8 cellular contexts compared by ENCODE assay signal in the genomic region with DNA sequence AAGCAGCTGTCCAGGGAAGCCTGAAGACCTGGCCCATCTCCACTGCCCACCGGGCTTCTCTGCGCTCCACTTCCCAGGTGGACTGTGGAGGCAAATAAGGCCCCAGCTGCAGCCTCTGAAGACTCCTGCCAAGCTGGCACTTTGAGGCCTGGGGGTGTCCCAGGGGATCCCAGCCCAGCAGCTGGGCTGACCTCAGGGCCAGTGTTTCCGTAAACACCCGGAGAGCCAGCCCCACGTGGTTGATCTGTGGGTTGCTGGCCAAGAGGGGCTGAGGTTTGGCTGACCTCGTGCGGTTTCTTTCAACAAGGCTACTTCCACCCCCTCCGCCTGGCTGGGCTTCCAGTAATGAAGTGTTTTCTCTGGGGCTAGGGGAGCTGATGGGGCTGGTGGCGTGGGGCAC. TPM values are rescaled to one million over a fixed set of nuclear protein-coding genes. Genes with fewer than 3 reads are reported as not detected.
DNase-seq lines count a peak whose midpoint lies in the region; ATAC-seq and TF ChIP-seq lines count a peak whose summit lies in the region.

No MANE protein-coding gene starts in this region.

- H3K4me1 ChIP-seq in mammary epithelial cell (ENCODE audit: insufficient read depth, low read length) (peaks cover 4% of the 10 kb centered on the region), ascending aorta (peaks cover 13 to 50% of the 10 kb centered on the region in 2 donors), transverse colon (peaks cover 0 to 12% (median 6%) of the 10 kb centered on the region in 4 donors)

- POLR2A ChIA-PET in MCF 10A (lab: Yijun Ruan, JAX) (interaction anchor here (0.6 to 1.6 kb wide), 2 partner anchors 13 to 171 kb away, joined by 3 read pairs; no protein-coding TSS in a partner anchor), T-cell (lab: Charles Lee) (interaction anchor here (0.5 to 0.6 kb wide), 2 partner anchors 11 to 205 kb away, joined by 4 to 5 read pairs; no protein-coding TSS in a partner anchor)

- in situ Hi-C loops in mammary epithelial cell (cut with MboI; ENCODE audit: low sequenced_read_pairs in 2 of 2) (no loop called here), transverse colon (cut with MboI; ENCODE audit: low pct_ligation_motif_present in 1 of 4, low pct_unique_long_range_greater_than_20kb in 1 of 4, low sequenced_read_pairs in 3 of 4) (no loop called here)

- TF ChIP-seq EP300 in transverse colon (IDR thresholded peaks at IDR 0.05; ENCODE audit: low read depth), result no peak

- CTCF ChIA-PET in MCF 10A (lab: Yijun Ruan, JAX), result interaction anchor here (0.6 to 1.4 kb wide), 5 partner anchors 17 to 31 kb away, joined by 3 to 5 read pairs (median 4); no protein-coding TSS in a partner anchor
- CTCF ChIA-PET in mammary epithelial cell (lab: Charles Lee; ENCODE audit: low non-redundant PET), result no interaction called here
- CTCF ChIA-PET in activated naive CD4-positive, alpha-beta T cell treated with anti-CD3 and anti-CD28 coated beads, Interleukin-2, amount 10 ng/mL, durations not matched to agents 7 days and 5 days (lab: Charles Lee), result interaction anchor here (0.8 to 1.3 kb wide), 2 partner anchors 20 to 44 kb away, joined by 3 read pairs; no protein-coding TSS in a partner anchor
- CTCF ChIA-PET in T-cell (lab: Charles Lee), result no interaction called here

- no peaks in the 10 kb centered on the region for H3K79me2 ChIP-seq in mammary epithelial cell (ENCODE audit: insufficient read depth, low read length)

- H3K4me1 Mint-ChIP-seq in MCF 10A (ENCODE audit: insufficient read depth, unreplicated experiment) (peaks cover 19% of the 10 kb centered on the region), T-cell (no peaks in the 10 kb centered on the region), mesothelial cell of epicardium (peaks cover 10% of the 10 kb centered on the region)
- H3K4me1 Mint-ChIP-seq in activated naive CD4-positive, alpha-beta T cell treated with anti-CD3 and anti-CD28 coated beads, Interleukin-2, amount 10 ng/mL, durations not matched to agents 7 days and 5 days, result no peaks in the 10 kb centered on the region

- H3K9ac ChIP-seq in mammary epithelial cell (ENCODE audit: insufficient read depth, low read length), result no peak overlapping the region

- no peak overlapping the region for H2AFZ ChIP-seq in mammary epithelial cell (ENCODE audit: low read depth, low read length)

- no peaks in the 10 kb centered on the region for H3K36me3 Mint-ChIP-seq in MCF 10A (ENCODE audit: insufficient read depth, unreplicated experiment)
- H3K36me3 Mint-ChIP-seq in activated naive CD4-positive, alpha-beta T cell treated with anti-CD3 and anti-CD28 coated beads, Interleukin-2, amount 10 ng/mL, durations not matched to agents 7 days and 5 days, result no peaks in the 10 kb centered on the region
- no peaks in the 10 kb centered on the region for H3K36me3 Mint-ChIP-seq in T-cell
- H3K36me3 Mint-ChIP-seq in mesothelial cell of epicardium, result no peaks in the 10 kb centered on the region

- H4K20me1 ChIP-seq in mammary epithelial cell (ENCODE audit: insufficient read depth, low read length), result no peaks in the 10 kb centered on the region

- no peak for TF ChIP-seq POLR2A in transverse colon (IDR thresholded peaks at IDR 0.05)

- intact Hi-C loops in MCF 10A (cut with micrococcal nuclease) (no loop called here), mammary epithelial cell (cut with micrococcal nuclease) (no loop called here), ascending aorta (cut with DNase I) (no loop called here), transverse colon (cut with DNase I; ENCODE audit: low total_unique reads) (no loop called here)

- H3K27ac Mint-ChIP-seq in MCF 10A (ENCODE audit: low read depth, unreplicated experiment) (no peak overlapping the region), T-cell (no peak overlapping the region), mesothelial cell of epicardium (no peak overlapping the region)
- no peak overlapping the region for H3K27ac Mint-ChIP-seq in activated naive CD4-positive, alpha-beta T cell treated with anti-CD3 and anti-CD28 coated beads, Interleukin-2, amount 10 ng/mL, durations not matched to agents 7 days and 5 days

- DNase-seq in MCF 10A (ENCODE audit: unreplicated experiment) (peak; percentile 34), mammary epithelial cell (no peak), ascending aorta (ENCODE audit: low spot score in 2 of 2) (peak; percentile 68 to 96), kidney tubule cell (ENCODE audit: low spot score) (peak; percentile 40), transverse colon (peak; percentile 64), T-cell (no peak), mesothelial cell of epicardium (ENCODE audit: low spot score in 2 of 2, unreplicated experiment in 2 of 2) (no peak)
- DNase-seq in activated naive CD4-positive, alpha-beta T cell treated with anti-CD3 and anti-CD28 coated beads, Interleukin-2, amount 10 ng/mL, durations not matched to agents 7 days and 5 days, result no peak

- H3K9me3 Mint-ChIP-seq in MCF 10A (ENCODE audit: unreplicated experiment), result no peaks in the 10 kb centered on the region
- no peaks in the 10 kb centered on the region for H3K9me3 Mint-ChIP-seq in activated naive CD4-positive, alpha-beta T cell treated with anti-CD3 and anti-CD28 coated beads, Interleukin-2, amount 10 ng/mL, durations not matched to agents 7 days and 5 days
- no peaks in the 10 kb centered on the region for H3K9me3 Mint-ChIP-seq in T-cell
- H3K9me3 Mint-ChIP-seq in mesothelial cell of epicardium, result no peaks in the 10 kb centered on the region

- H3K9me3 ChIP-seq in mammary epithelial cell (replicated peaks; ENCODE audit: insufficient read depth, low read length), result no peaks in the 10 kb centered on the region
- H3K9me3 ChIP-seq in ascending aorta, result no peaks in the 10 kb centered on the region
- H3K9me3 ChIP-seq in transverse colon, result no peaks in the 10 kb centered on the region

- H3K27me3 ChIP-seq in mammary epithelial cell (ENCODE audit: insufficient read depth, low read length), result no peaks in the 10 kb centered on the region
- no peaks in the 10 kb centered on the region for H3K27me3 ChIP-seq in ascending aorta
- no peaks in the 10 kb centered on the region for H3K27me3 ChIP-seq in transverse colon

- no peak overlapping the region for H3K27ac ChIP-seq in mammary epithelial cell (ENCODE audit: insufficient read depth, low read depth, low read length)
- peak overlapping the region; percentile 87 to 93 for H3K27ac ChIP-seq in ascending aorta
- H3K27ac ChIP-seq in transverse colon, result peak overlapping the region in 3 of 4 donors; percentile 33 to 51 (median 48)

- H3K36me3 ChIP-seq in mammary epithelial cell (ENCODE audit: insufficient read depth, low read length), result no peaks in the 10 kb centered on the region
- no peaks in the 10 kb centered on the region for H3K36me3 ChIP-seq in ascending aorta
- no peaks in the 10 kb centered on the region for H3K36me3 ChIP-seq in transverse colon

- BruUV-seq in MCF 10A (replicated peaks; lab: Mats Ljungman, UMichigan) (no TSS peak), mammary epithelial cell (replicated peaks; lab: Mats Ljungman, UMichigan) (no TSS peak)

- dilution Hi-C loops in mammary epithelial cell (cut with HindIII; ENCODE audit: low sequenced_read_pairs), result no loop called here

- ATAC-seq in T-cell (replicated peaks in 1 of 4), result no peak

- TF ChIP-seq CTCF in MCF 10A (IDR thresholded peaks at IDR 0.05; ENCODE audit: unreplicated experiment) (no peak), mammary epithelial cell (conservative IDR thresholded peaks at IDR 0.05 in 1 of 2, IDR thresholded peaks at IDR 0.05 in 1 of 2; ENCODE audit: extremely low read depth in 1 of 2, insufficient read depth in 1 of 2, low read depth in 1 of 2, low read length in 2 of 2) (no peak), ascending aorta (IDR thresholded peaks at IDR 0.05) (no peak), transverse colon (IDR thresholded peaks at IDR 0.05) (no peak), mesothelial cell of epicardium (IDR thresholded peaks at IDR 0.05; ENCODE audit: unreplicated experiment) (no peak)

- H3K4me3 ChIP-seq in mammary epithelial cell (replicated peaks in 1 of 3; ENCODE audit: insufficient read depth in 1 of 3, low read depth in 2 of 3, low read length in 3 of 3) (no peak overlapping the region), ascending aorta (no peak overlapping the region), transverse colon (no peak overlapping the region)

- H3K4me3 Mint-ChIP-seq in MCF 10A (ENCODE audit: unreplicated experiment) (no peak overlapping the region), T-cell (no peak overlapping the region), mesothelial cell of epicardium (no peak overlapping the region)
- H3K4me3 Mint-ChIP-seq in activated naive CD4-positive, alpha-beta T cell treated with anti-CD3 and anti-CD28 coated beads, Interleukin-2, amount 10 ng/mL, durations not matched to agents 7 days and 5 days, result no peak overlapping the region

- H3K27me3 Mint-ChIP-seq in MCF 10A (ENCODE audit: insufficient read depth, unreplicated experiment) (no peaks in the 10 kb centered on the region), T-cell (peaks cover 0 to 4% of the 10 kb centered on the region in 2 donors), mesothelial cell of epicardium (ENCODE audit: low read depth) (no peaks in the 10 kb centered on the region)
- peaks cover 8% of the 10 kb centered on the region for H3K27me3 Mint-ChIP-seq in activated naive CD4-positive, alpha-beta T cell treated with anti-CD3 and anti-CD28 coated beads, Interleukin-2, amount 10 ng/mL, durations not matched to agents 7 days and 5 days

- WGBS in mammary epithelial cell (ENCODE audit: low coverage, missing lambda C conversion rate), result 29% methylated on average over 5 of the region's 9 CpGs
- 37% methylated on average over 9 of the region's 9 CpGs; no CpG with 5 or more reads in 1 of the 2 donors for WGBS in transverse colon (ENCODE audit: low coverage in 1 of 2), 2 donors

- no peak overlapping the region for H3K4me2 ChIP-seq in mammary epithelial cell (ENCODE audit: insufficient read depth, low read depth, low read length)

RNA-seq across cellular contexts. Expression of gene CCN5, which starts 12.4 kb away (rescaled TPM):
- 0.93 and 1.4 TPM in 2 replicates for total RNA-seq in MCF 10A (2022)
- under 1 TPM in 1 of 2 donors, not detected in 1; 0.67 TPM for total RNA-seq in mammary epithelial cell
- not detected for polyA plus RNA-seq in mammary epithelial cell
- not detected for polyA minus RNA-seq in mammary epithelial cell
- 377 TPM for total RNA-seq in ascending aorta
- total RNA-seq in transverse colon, result 10 to 100 TPM in 3 of 4 donors, 1 to 10 TPM in 1; 9.5 to 20.6 (median 15.9) TPM
- under 1 TPM in 3 of 5 donors, not detected in 2; 0.13 to 0.41 (median 0.29) TPM for total RNA-seq in T-cell
- total RNA-seq in mesothelial cell of epicardium, result not detected in 3 replicates

RNA-seq across cellular contexts. Expression of gene KCNK15, which starts 42.9 kb away (rescaled TPM):
- total RNA-seq in MCF 10A (2022), result 0.93 and 1.4 TPM in 2 replicates
- total RNA-seq in mammary epithelial cell, result 1 to 10 TPM in 1 of 2 donors, under 1 TPM in 1; 0.31 to 1.0 TPM
- polyA plus RNA-seq in mammary epithelial cell, result 0.40 TPM
- polyA minus RNA-seq in mammary epithelial cell, result not detected
- 62.6 TPM for total RNA-seq in ascending aorta
- 1 to 10 TPM in 1 of 4 donors, under 1 TPM in 1, not detected in 2; 0.27 to 1.3 TPM for total RNA-seq in transverse colon
- total RNA-seq in T-cell, result under 1 TPM in 1 of 5 donors, not detected in 4; 0.13 TPM
- 0.16 to 0.27 TPM (median 0.20 TPM) in 3 replicates for total RNA-seq in mesothelial cell of epicardium

RNA-seq across cellular contexts. Expression of gene ADA, which starts 51.3 kb away (rescaled TPM):
- 5.1 and 6.0 TPM in 2 replicates for total RNA-seq in MCF 10A (2022)
- total RNA-seq in mammary epithelial cell, result 10 to 100 TPM in 1 of 2 donors, 1 to 10 TPM in 1; 4.2 to 10.5 TPM
- polyA plus RNA-seq in mammary epithelial cell, result 23.0 TPM
- polyA minus RNA-seq in mammary epithelial cell, result 9.3 TPM
- 0.75 TPM for total RNA-seq in ascending aorta
- 1 to 10 TPM; 2.6 to 5.4 (median 2.9) TPM for total RNA-seq in transverse colon
- 10 to 100 TPM; 21.9 to 42.1 (median 33.3) TPM for total RNA-seq in T-cell
- total RNA-seq in mesothelial cell of epicardium, result 21.7 to 23.1 TPM (median 22.5 TPM) in 3 replicates

Comparison
In these comparisons a context has a peak if more than half of its experiments do, and no peak if none do; other contexts are left out.
1. DNase-seq: peak in MCF 10A (single experiment), ascending aorta (2 of 2), kidney tubule cell (single experiment) and transverse colon (single experiment); none in mammary epithelial cell (single experiment), activated naive CD4-positive, alpha-beta T cell treated with anti-CD3 and anti-CD28 coated beads, Interleukin-2, amount 10 ng/mL, durations not matched to agents 7 days and 5 days (single experiment), T-cell (0 of 34) and mesothelial cell of epicardium (0 of 2).
2. CTCF ChIA-PET loops: an anchor here in MCF 10A (0.6 to 1.4 kb wide) and activated naive CD4-positive, alpha-beta T cell treated with anti-CD3 and anti-CD28 coated beads, Interleukin-2, amount 10 ng/mL, durations not matched to agents 7 days and 5 days (0.8 to 1.3 kb wide); none called in mammary epithelial cell and T-cell.
3. RNA of gene CCN5, which starts 12.4 kb away (total RNA-seq): 377 TPM in ascending aorta (single experiment); 9.5 to 20.6 TPM in transverse colon, 0.93 to 1.4 TPM in MCF 10A, 0.67 TPM in mammary epithelial cell, 0.13 to 0.41 TPM in T-cell and not detected in mesothelial cell of epicardium; every median in the first group is over 10 times any median in the second.
4. RNA of gene KCNK15, which starts 42.9 kb away (total RNA-seq): 62.6 TPM in ascending aorta (single experiment); 0.93 to 1.4 TPM in MCF 10A, 0.31 to 1.0 TPM in mammary epithelial cell, 0.27 to 1.3 TPM in transverse colon, 0.16 to 0.27 TPM in mesothelial cell of epicardium and 0.13 TPM in T-cell; every median in the first group is over 10 times any median in the second.